10 cellular contexts compared by ENCODE assay signal in genomic region chr17:61393550-61393903, GRCh38. TPM values are rescaled to one million over a fixed set of nuclear protein-coding genes. Genes with fewer than 3 reads are reported as not detected.
DNase-seq lines count a peak whose midpoint lies in the region; ATAC-seq, FAIRE-seq and TF ChIP-seq lines count a peak whose summit lies in the region.
"Had no signal": no experiment of that assay in that cellular context is flagged by ENCODE, and none has a peak within 500 bp of the region (broad histone marks: within the 10 kb centered on the region; RNA-seq: fewer than 3 reads in every experiment).

No MANE protein-coding gene starts in this region.

- H3K36me3 ChIP-seq in bronchial epithelial cell (ENCODE audit: control insufficient read depth, insufficient read depth, low read length) (no peaks in the 10 kb centered on the region), psoas muscle (ENCODE audit: insufficient read depth in 1 of 2, low read depth in 1 of 2) (no peaks in the 10 kb centered on the region)

- H3K27ac ChIP-seq in psoas muscle = no peak overlapping the region

- H3K4me3 ChIP-seq in LNCaP clone FGC (ENCODE audit: low read depth, low read length) = no peak overlapping the region
- H3K4me3 ChIP-seq in bronchial epithelial cell (ENCODE audit: low read depth, low read length) = no peak overlapping the region
- no peak overlapping the region for H3K4me3 ChIP-seq in psoas muscle

- no peak for FAIRE-seq in bronchial epithelial cell (lab: Jason Lieb, UNC)

- DNase-seq in NCI-H2196 (lab: John Stamatoyannopoulos, UW; ENCODE audit: unreplicated experiment) (peak; percentile 39), NCI-H2196 treated with DMSO at 0.1 percent for 48 hours (lab: John Stamatoyannopoulos, UW; ENCODE audit: unreplicated experiment) (no peak), LNCaP clone FGC (ENCODE audit: low read depth) (no peak), bronchial epithelial cell (ENCODE audit: low read depth) (peak; percentile 36), psoas muscle (peak in 1 of 2 donors; percentile 61), NOMO-1 treated with dmso at 0.1 percent for 144 hours (lab: John Stamatoyannopoulos, UW; ENCODE audit: unreplicated experiment) (no peak), inferior parietal cortex (ENCODE audit: extremely low spot score) (no peak)
- DNase-seq: cerebellar nuclear complex had no signal

- H3K9me3 ChIP-seq in psoas muscle = no peaks in the 10 kb centered on the region

- ATAC-seq in psoas muscle (peak; percentile 61 to 72 (median 63)), HG02973 (IDR thresholded peaks at IDR 0.05; ENCODE audit: unreplicated experiment) (no peak)

- intact Hi-C loops in psoas muscle (cut with DNase I) = loop anchor here in 1 of 2 donors (10.0 kb wide), 2 partner anchors 389 to 679 kb away; no protein-coding TSS in a partner anchor

- H3K27me3 ChIP-seq in bronchial epithelial cell (ENCODE audit: control insufficient read depth, insufficient read depth, low read length) (peaks cover 31% of the 10 kb centered on the region), psoas muscle (ENCODE audit: insufficient read depth in 3 of 3, low read length in 2 of 3) (peaks cover 2 to 33% (median 19%) of the 10 kb centered on the region in 3 donors)

- peak; percentile 32 for TF ChIP-seq CTCF in LNCaP clone FGC (IDR thresholded peaks at IDR 0.05; ENCODE audit: control insufficient read depth, extremely low read depth, insufficient read depth)
- TF ChIP-seq CTCF in bronchial epithelial cell (IDR thresholded peaks at IDR 0.05; ENCODE audit: insufficient read depth, low read length, severe bottlenecking) = peak; percentile 35
- peak; percentile 31 for TF ChIP-seq CTCF in psoas muscle (IDR thresholded peaks at IDR 0.05)

- 57 to 97% (median 65%) methylated on average over 3 of the region's 3 CpGs for WGBS in psoas muscle, 3 donors

- peaks cover 7% of the 10 kb centered on the region for H3K4me1 ChIP-seq in psoas muscle

RNA-seq across cellular contexts. Expression of gene TBX2, which starts 6.1 kb away (rescaled TPM):
- total RNA-seq in bronchial epithelial cell = 0.26 TPM in 1 of 2 replicates, not detected in the other
- total RNA-seq in psoas muscle = 1 to 10 TPM; 6.3 to 8.7 (median 8.7) TPM
- polyA plus RNA-seq in psoas muscle = 1 to 10 TPM; 3.5 to 5.2 (median 5.1) TPM
- total RNA-seq: activated CD8-positive, alpha-beta memory T cell treated with anti-CD3 and anti-CD28 coated beads for 36 hours had no signal

RNA-seq across cellular contexts. Expression of gene TBX4, which starts 58.7 kb away (rescaled TPM):
- not detected in 2 replicates for total RNA-seq in bronchial epithelial cell
- under 1 TPM in 1 of 4 donors, not detected in 3; 0.22 TPM for total RNA-seq in psoas muscle
- polyA plus RNA-seq in psoas muscle = not detected
- total RNA-seq: activated CD8-positive, alpha-beta memory T cell treated with anti-CD3 and anti-CD28 coated beads for 36 hours had no signal

Comparison
In these comparisons a context has a peak if more than half of its experiments do, and no peak if none do; other contexts are left out.
1. DNase-seq: peak in NCI-H2196 (single experiment) and bronchial epithelial cell (single experiment); none in NCI-H2196 treated with DMSO at 0.1 percent for 48 hours (single experiment), LNCaP clone FGC (single experiment), NOMO-1 treated with dmso at 0.1 percent for 144 hours (single experiment) and inferior parietal cortex (single experiment).
2. Peak in every context shown above with its lines, with median percentiles within 50 percentile points of each other: CTCF ChIP-seq.